Comparison of ENCODE assay signal across 29 cellular contexts in genomic region chr4:14844059-14844458, GRCh38.
"Had no signal": no experiment of that assay in that cellular context is flagged by ENCODE, and none has a peak within 500 bp of the region (broad histone marks: within the 10 kb centered on the region; RNA-seq: fewer than 3 reads in every experiment).

No MANE protein-coding gene starts in this region.

- H3K27ac ChIP-seq: dorsolateral prefrontal cortex, ovary, right lobe of liver, thoracic aorta, VCaP had no signal

- DNase-seq: activated CD4-positive, alpha-beta T cell treated with anti-CD3 and anti-CD28 coated beads for 4 hours; activated CD4-positive, alpha-beta T cell treated with anti-CD3 and anti-CD28 coated beads, Interleukin-2, amount 50 U/mL, for 4 hours; activated CD8-positive, alpha-beta memory T cell treated with anti-CD3 and anti-CD28 coated beads, Interleukin-2, amount 50 U/mL, for 4 hours; activated gamma-delta T cell; activated T-cell treated with anti-CD3 and anti-CD28 coated beads, Interleukin-2, amount 50 U/mL, for 1 hour; anterior cingulate cortex; dorsolateral prefrontal cortex; effector memory CD4-positive, alpha-beta T cell; erythroblast; heart left ventricle; hypothalamus; immature natural killer cell; kidney; midbrain; naive thymus-derived CD4-positive, alpha-beta T cell; ovary; right lobe of liver; stimulated activated CD4-positive, alpha-beta T cell treated with anti-CD3 and anti-CD28 coated beads, Interleukin-2, amount 100 ng/mL, for 48 hours; trophoblast cell had no signal

- H3K27ac Mint-ChIP-seq: activated T-helper 1 cell treated with anti-CD3 and anti-CD28 coated beads, Interleukin-12 subunit alpha, Interleukin-12 subunit beta, Interleukin-2, Interleukin-4 antibody, amounts not matched to agents 30 ng/mL and 10 ng/mL and 1 ng/mL, durations not matched to agents 14 hours and 24 hours and 36 hours; immature natural killer cell; memory B cell; naive thymus-derived CD4-positive, alpha-beta T cell; progenitor cell of endocrine pancreas; stimulated activated naive CD8-positive, alpha-beta T cell treated with anti-CD3 and anti-CD28 coated beads, Interleukin-15, Interleukin-2, amounts not matched to agents 100 ng/mL and 50 ng/mL, for 24 hours had no signal

- H3K9me3 Mint-ChIP-seq: immature natural killer cell, memory B cell had no signal

- H3K4me3 Mint-ChIP-seq: activated naive CD4-positive, alpha-beta T cell treated with anti-CD3 and anti-CD28 coated beads, Interleukin-2, amount 50 U/mL, for 24 hours; activated T-helper 1 cell treated with anti-CD3 and anti-CD28 coated beads, Interleukin-12 subunit alpha, Interleukin-12 subunit beta, Interleukin-2, Interleukin-4 antibody, amounts not matched to agents 30 ng/mL and 10 ng/mL and 1 ng/mL, durations not matched to agents 14 hours and 24 hours and 36 hours; immature natural killer cell; memory B cell; naive thymus-derived CD4-positive, alpha-beta T cell; stimulated activated naive CD8-positive, alpha-beta T cell treated with anti-CD3 and anti-CD28 coated beads, Interleukin-15, Interleukin-2, amounts not matched to agents 100 ng/mL and 50 ng/mL, for 24 hours had no signal

- H3K27me3 ChIP-seq: dorsolateral prefrontal cortex, heart left ventricle, ovary, right lobe of liver had no signal

- H3K4me3 ChIP-seq: coronary artery, dorsolateral prefrontal cortex, heart left ventricle, ovary, right lobe of liver, thoracic aorta had no signal

- ATAC-seq: heart left ventricle; naive thymus-derived CD4-positive, alpha-beta T cell; right lobe of liver had no signal

- H3K4me1 Mint-ChIP-seq: activated naive CD4-positive, alpha-beta T cell treated with anti-CD3 and anti-CD28 coated beads, Interleukin-2, amount 50 U/mL, for 24 hours; immature natural killer cell; naive thymus-derived CD4-positive, alpha-beta T cell had no signal

- H3K27me3 Mint-ChIP-seq: memory B cell; progenitor cell of endocrine pancreas; stimulated activated naive CD8-positive, alpha-beta T cell treated with anti-CD3 and anti-CD28 coated beads, Interleukin-15, Interleukin-2, amounts not matched to agents 100 ng/mL and 50 ng/mL, for 24 hours had no signal

- H3K4me1 ChIP-seq: right lobe of liver had no signal

- H3K36me3 ChIP-seq: heart left ventricle, ovary, right lobe of liver, thoracic aorta had no signal

- H3K9me3 ChIP-seq: ovary, right lobe of liver, thoracic aorta had no signal

- FAIRE-seq: kidney, TTC549, urothelium cell line had no signal

- H3K36me3 Mint-ChIP-seq: activated naive CD4-positive, alpha-beta T cell treated with anti-CD3 and anti-CD28 coated beads, Interleukin-2, amount 50 U/mL, for 24 hours; immature natural killer cell; memory B cell had no signal
